In the genomic region with DNA sequence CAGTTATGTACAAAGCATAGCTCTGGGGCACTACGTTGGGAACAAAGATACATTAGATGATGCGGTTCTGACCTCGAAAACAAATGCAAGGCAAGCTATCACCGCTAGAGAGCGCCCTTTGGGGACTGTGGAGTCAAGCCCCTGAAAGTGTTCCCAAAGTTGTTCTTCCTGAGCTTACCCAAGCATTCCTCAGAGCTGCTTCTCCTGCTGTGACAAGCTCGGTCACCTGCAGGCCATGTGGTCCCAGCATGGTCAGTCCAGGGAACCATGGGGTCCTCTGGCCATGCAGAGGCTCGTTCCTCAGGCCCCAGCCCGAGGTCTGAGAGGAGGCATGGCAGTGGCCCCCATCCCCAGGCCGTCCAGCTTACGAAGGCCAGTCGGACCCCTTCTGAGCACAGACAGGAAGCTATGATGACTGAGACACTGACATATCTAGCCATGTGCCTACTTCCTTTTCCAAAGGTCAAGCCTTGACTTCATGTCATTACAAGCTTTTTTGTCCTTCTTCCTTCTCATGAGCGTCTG, we compare ENCODE assay signal across 9 cellular contexts.
DNase-seq lines count a peak whose midpoint lies in the region; ATAC-seq and TF ChIP-seq lines count a peak whose summit lies in the region.
"Had no signal": no experiment of that assay in that cellular context is flagged by ENCODE, and none has a peak within 500 bp of the region (broad histone marks: within the 10 kb centered on the region; RNA-seq: fewer than 3 reads in every experiment).

No MANE protein-coding gene starts in this region.

- TF ChIP-seq CTCF in coronary artery (IDR thresholded peaks at IDR 0.05) (no peak), RWPE1 (conservative IDR thresholded peaks at IDR 0.05; ENCODE audit: low read depth) (no peak; the same call in 1 of the 2 replicates)

- CTCF ChIA-PET in T-cell (lab: Charles Lee) (interaction anchor here (0.7 to 1.4 kb wide), 8 partner anchors 16 to 150 kb away, joined by 3 to 19 read pairs (median 4); no protein-coding TSS in a partner anchor), RWPE1 (lab: Yijun Ruan, JAX) (interaction anchor here (0.6 kb wide), 1 partner anchor 225 kb away, joined by 3 read pairs; no protein-coding TSS in a partner anchor)

- POLR2A ChIA-PET in T-cell (lab: Charles Lee) (no interaction called here), RWPE1 (lab: Yijun Ruan, JAX; ENCODE audit: low non-redundant PET) (no interaction called here)

- no peaks in the 10 kb centered on the region for H3K9me3 Mint-ChIP-seq in T-cell

- H3K36me3 Mint-ChIP-seq in T-cell: peaks cover under 1% of the 10 kb centered on the region

- peak overlapping the region; percentile 41 to 56 for H3K27ac ChIP-seq in coronary artery
- no peak overlapping the region for H3K27ac ChIP-seq in RWPE1

- H3K27me3 Mint-ChIP-seq in T-cell: no peaks in the 10 kb centered on the region

- peak in 3 of 4 experiments; percentile 20 to 51 (median 43) for ATAC-seq in T-cell (replicated peaks in 1 of 4)

- H3K4me3 Mint-ChIP-seq in T-cell: no peak overlapping the region

- H3K27ac Mint-ChIP-seq in T-cell: peak overlapping the region; percentile 55 to 61

- H3K4me1 Mint-ChIP-seq in T-cell: peaks cover 42 to 45% (median 43%) of the 10 kb centered on the region in 3 donors

- DNase-seq in GM03348 (ENCODE audit: low spot score) (peak; percentile 58), T-cell (peak in 29 of 34 experiments; percentile 21 to 60 (median 44)), coronary artery (ENCODE audit: low spot score) (no peak), occipital lobe (lab: John Stamatoyannopoulos, UW) (no peak), GOT3 (lab: John Stamatoyannopoulos, UW) (no peak), RWPE1 (ENCODE audit: low spot score) (no peak), DMS53 treated with DMSO at 0.1 percent for 48 hours (lab: John Stamatoyannopoulos, UW; ENCODE audit: unreplicated experiment) (no peak)
- DNase-seq in stimulated activated CD4-positive, alpha-beta T cell treated with anti-CD3 and anti-CD28 coated beads, Interleukin-15, amount 100 ng/mL, for 24 hours: peak; percentile 58

- no peak overlapping the region for H3K4me3 ChIP-seq in coronary artery
- H3K4me3 ChIP-seq: lung had no signal

Comparison
In these comparisons a context has a peak if more than half of its experiments do, and no peak if none do; other contexts are left out.
1. DNase-seq: peak in GM03348 (single experiment), T-cell (29 of 34) and stimulated activated CD4-positive, alpha-beta T cell treated with anti-CD3 and anti-CD28 coated beads, Interleukin-15, amount 100 ng/mL, for 24 hours (single experiment); none in coronary artery (single experiment), occipital lobe (single experiment), GOT3 (single experiment), RWPE1 (single experiment) and DMS53 treated with DMSO at 0.1 percent for 48 hours (single experiment).